In genomic region chr5:1966461-1966860, GRCh38 we compare ENCODE assay signal across 26 cellular contexts.
DNase-seq lines count a peak whose midpoint lies in the region; ATAC-seq and TF ChIP-seq lines count a peak whose summit lies in the region.
"Had no signal": no experiment of that assay in that cellular context is flagged by ENCODE, and none has a peak within 500 bp of the region (broad histone marks: within the 10 kb centered on the region; RNA-seq: fewer than 3 reads in every experiment).

No MANE protein-coding gene starts in this region.

- intact Hi-C loops in spleen (cut with DNase I; ENCODE audit: low total_unique reads) (no loop called here), left colon (cut with DNase I, micrococcal nuclease) (no loop called here)

- no peaks in the 10 kb centered on the region for H3K4me1 ChIP-seq in spleen

- peaks cover 8% of the 10 kb centered on the region for H3K4me1 Mint-ChIP-seq in activated CD8-positive, alpha-beta memory T cell treated with anti-CD3 and anti-CD28 coated beads, Interleukin-2, amount 10 ng/mL, durations not matched to agents 7 days and 5 days
- H3K4me1 Mint-ChIP-seq: B cell, IgD-negative memory B cell had no signal

- no peak for TF ChIP-seq POLR2A in spleen (IDR thresholded peaks at IDR 0.05)

- H3K27me3 ChIP-seq in spleen (replicated peaks in 1 of 7): peaks cover 0 to 32% (median 0%) of the 10 kb centered on the region in 7 donors

- H3K4me3 Mint-ChIP-seq in activated CD8-positive, alpha-beta memory T cell treated with anti-CD3 and anti-CD28 coated beads, Interleukin-2, amount 10 ng/mL, durations not matched to agents 7 days and 5 days: no peak overlapping the region
- H3K4me3 Mint-ChIP-seq: B cell, IgD-negative memory B cell had no signal

- CTCF ChIA-PET in activated CD8-positive, alpha-beta memory T cell treated with anti-CD3 and anti-CD28 coated beads, Interleukin-2, amount 10 ng/mL, durations not matched to agents 7 days and 5 days (lab: Charles Lee): no interaction called here
- CTCF ChIA-PET in RWPE1 (lab: Yijun Ruan, JAX): no interaction called here

- POLR2A ChIA-PET in RWPE1 (lab: Yijun Ruan, JAX; ENCODE audit: low non-redundant PET): no interaction called here

- H3K27ac Mint-ChIP-seq in activated CD8-positive, alpha-beta memory T cell treated with anti-CD3 and anti-CD28 coated beads, Interleukin-2, amount 10 ng/mL, durations not matched to agents 7 days and 5 days: no peak overlapping the region
- H3K27ac Mint-ChIP-seq: B cell, IgD-negative memory B cell had no signal

- DNase-seq in activated CD8-positive, alpha-beta memory T cell treated with anti-CD3 and anti-CD28 coated beads for 24 hours: peak; percentile 33
- no peak for DNase-seq in activated CD8-positive, alpha-beta memory T cell treated with anti-CD3 and anti-CD28 coated beads, Interleukin-2, amount 10 ng/mL, durations not matched to agents 7 days and 5 days
- DNase-seq in RWPE1 (ENCODE audit: low spot score) (no peak), islet precursor cell (peak; percentile 35), spleen (peak; percentile 58), NCI-H1694 treated with DMSO at 0.1 percent for 48 hours (lab: John Stamatoyannopoulos, UW) (no peak), left colon (no peak), H4 (ENCODE audit: low spot score) (no peak)
- DNase-seq: Calu3, DMS79 treated with DMSO at 0.1 percent for 48 hours, GF-D8, HCEC 1CT, NCI-H1048, NCI-H1417, NCI-H1694, NCI-H2081, NCI-H2227 treated with DMSO at 0.1 percent for 48 hours, NCI-H526 treated with DMSO at 0.1 percent for 48 hours, SIG-M5 had no signal

- no peaks in the 10 kb centered on the region for H3K36me3 Mint-ChIP-seq in activated CD8-positive, alpha-beta memory T cell treated with anti-CD3 and anti-CD28 coated beads, Interleukin-2, amount 10 ng/mL, durations not matched to agents 7 days and 5 days

- ATAC-seq in activated CD8-positive, alpha-beta memory T cell treated with anti-CD3 and anti-CD28 coated beads, Interleukin-2, amount 10 ng/mL, durations not matched to agents 7 days and 5 days: no peak
- no peak for ATAC-seq in left colon
- ATAC-seq: Panc1 had no signal

- H3K9me3 Mint-ChIP-seq in activated CD8-positive, alpha-beta memory T cell treated with anti-CD3 and anti-CD28 coated beads, Interleukin-2, amount 10 ng/mL, durations not matched to agents 7 days and 5 days (ENCODE audit: low read depth): no peaks in the 10 kb centered on the region
- H3K9me3 Mint-ChIP-seq: IgD-negative memory B cell had no signal

- H3K4me3 ChIP-seq in spleen: no peak overlapping the region
- H3K4me3 ChIP-seq: SK-N-MC had no signal

- peak overlapping the region; percentile 12 for H3K27ac ChIP-seq in RWPE1
- no peak overlapping the region for H3K27ac ChIP-seq in spleen
- H3K27ac ChIP-seq: 22Rv1, HL-60, KMS-11, SK-N-MC had no signal

- TF ChIP-seq CTCF in RWPE1 (conservative IDR thresholded peaks at IDR 0.05; ENCODE audit: low read depth): no peak
- TF ChIP-seq CTCF in spleen (IDR thresholded peaks at IDR 0.05 in 8 of 11, conservative IDR thresholded peaks at IDR 0.05 in 3 of 11): no peak

- no peaks in the 10 kb centered on the region for H3K27me3 Mint-ChIP-seq in activated CD8-positive, alpha-beta memory T cell treated with anti-CD3 and anti-CD28 coated beads, Interleukin-2, amount 10 ng/mL, durations not matched to agents 7 days and 5 days
- H3K27me3 Mint-ChIP-seq: B cell had no signal

- H3K36me3 ChIP-seq in spleen: no peaks in the 10 kb centered on the region

- 69 to 80% (median 76%) methylated on average over 8 to 9 of the region's 9 CpGs for WGBS in spleen, 5 donors

- no peaks in the 10 kb centered on the region for H3K9me3 ChIP-seq in spleen

Comparison
In these comparisons a context has a peak if more than half of its experiments do, and no peak if none do; other contexts are left out.
1. DNase-seq: peak in activated CD8-positive, alpha-beta memory T cell treated with anti-CD3 and anti-CD28 coated beads for 24 hours (single experiment), islet precursor cell (single experiment) and spleen (single experiment); none in activated CD8-positive, alpha-beta memory T cell treated with anti-CD3 and anti-CD28 coated beads, Interleukin-2, amount 10 ng/mL, durations not matched to agents 7 days and 5 days (single experiment), RWPE1 (single experiment), NCI-H1694 treated with DMSO at 0.1 percent for 48 hours (single experiment), left colon (0 of 2) and H4 (single experiment).